In the genomic region with DNA sequence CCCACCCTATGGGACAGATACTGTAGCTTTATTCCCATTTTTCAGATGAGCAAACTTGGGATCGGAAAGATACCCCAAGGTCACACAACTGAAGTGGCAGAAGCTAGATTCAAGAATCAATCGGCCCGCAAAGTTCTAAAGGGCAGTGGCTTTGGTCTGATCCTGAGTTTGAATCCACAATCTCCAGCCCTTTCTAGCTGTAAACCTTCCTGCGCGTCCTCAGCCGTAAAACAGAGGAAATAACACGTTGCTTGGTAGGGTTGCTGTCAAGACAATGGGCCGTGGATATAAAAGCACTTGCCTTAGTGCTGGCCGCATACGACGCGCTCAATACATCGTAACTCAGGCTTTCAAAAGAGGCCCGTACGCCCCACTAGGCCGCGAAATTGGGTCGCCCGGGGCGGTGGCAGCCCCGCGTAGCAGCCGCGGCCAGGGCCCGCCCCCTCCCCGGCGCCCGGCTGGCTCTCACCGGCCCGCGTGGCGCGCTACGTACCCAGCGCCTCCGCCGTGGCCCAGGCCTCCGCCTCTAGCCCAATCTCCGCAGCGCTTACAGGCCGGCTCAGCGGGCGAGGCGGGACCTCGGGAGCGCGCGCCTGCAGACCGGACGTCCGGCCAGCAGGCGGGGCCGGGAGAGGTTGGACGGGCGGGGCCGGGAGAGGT, we compare ENCODE assay signal across 8 cellular contexts.
A peak's percentile ranks its signal among the peaks of the same experiment; 100 is the strongest.
DNase-seq lines count a peak whose midpoint lies in the region; ATAC-seq and TF ChIP-seq lines count a peak whose summit lies in the region.

A gene with protein sequence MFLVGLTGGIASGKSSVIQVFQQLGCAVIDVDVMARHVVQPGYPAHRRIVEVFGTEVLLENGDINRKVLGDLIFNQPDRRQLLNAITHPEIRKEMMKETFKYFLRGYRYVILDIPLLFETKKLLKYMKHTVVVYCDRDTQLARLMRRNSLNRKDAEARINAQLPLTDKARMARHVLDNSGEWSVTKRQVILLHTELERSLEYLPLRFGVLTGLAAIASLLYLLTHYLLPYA (minus strand): TSS at position 573 of the 660 bp plus-strand sequence. CDS start 16,747 bp downstream, outside the sequence.

- H3K4me3 ChIP-seq in choroid plexus epithelial cell (ENCODE audit: low read depth, low read length) = peak within 1 kb of the TSS; percentile 72

- DNase-seq in AG20443 (ENCODE audit: low spot score) = peak; percentile 96
- peak; percentile 95 for DNase-seq in GM19238 (ENCODE audit: insufficient read length, low spot score)
- peak; percentile 92 for DNase-seq in NCI-H510A treated with DMSO at 0.1 percent for 48 hours (lab: John Stamatoyannopoulos, UW)
- peak; percentile 76 to 89 for DNase-seq in activated CD4-positive, alpha-beta T cell treated with anti-CD3 and anti-CD28 coated beads for 4 hours
- DNase-seq in choroid plexus epithelial cell (ENCODE audit: low read depth) = peak; percentile 98
- peak; percentile 64 to 91 (median 80) for DNase-seq in stimulated activated CD4-positive, alpha-beta T cell treated with anti-CD3 and anti-CD28 coated beads, Interleukin-1b, Interleukin-23, amount 100 ng/mL, for 24 hours (ENCODE audit: low read depth in 4 of 4, low spot score in 1 of 4)

- H3K27ac ChIP-seq in layer of hippocampus (ENCODE audit: low read depth, low read length) = peak within 1 kb of the TSS; percentile 93

- H3K27me3 ChIP-seq in layer of hippocampus (ENCODE audit: control insufficient read depth, insufficient read depth, low read length) = no peaks in the 10 kb centered on the region

- no peak for TF ChIP-seq CTCF in choroid plexus epithelial cell (conservative IDR thresholded peaks at IDR 0.05; ENCODE audit: low read depth, low read length)

- peak; percentile 93 for ATAC-seq in HG03442 (IDR thresholded peaks at IDR 0.05; ENCODE audit: unreplicated experiment)

Comparison
In these comparisons a context has a peak if more than half of its experiments do, and no peak if none do; other contexts are left out.
1. Peak in every context shown above with its lines: DNase-seq, ATAC-seq, H3K4me3 ChIP-seq and H3K27ac ChIP-seq.